Comparison of ENCODE assay signal across 9 cellular contexts in the genomic region with DNA sequence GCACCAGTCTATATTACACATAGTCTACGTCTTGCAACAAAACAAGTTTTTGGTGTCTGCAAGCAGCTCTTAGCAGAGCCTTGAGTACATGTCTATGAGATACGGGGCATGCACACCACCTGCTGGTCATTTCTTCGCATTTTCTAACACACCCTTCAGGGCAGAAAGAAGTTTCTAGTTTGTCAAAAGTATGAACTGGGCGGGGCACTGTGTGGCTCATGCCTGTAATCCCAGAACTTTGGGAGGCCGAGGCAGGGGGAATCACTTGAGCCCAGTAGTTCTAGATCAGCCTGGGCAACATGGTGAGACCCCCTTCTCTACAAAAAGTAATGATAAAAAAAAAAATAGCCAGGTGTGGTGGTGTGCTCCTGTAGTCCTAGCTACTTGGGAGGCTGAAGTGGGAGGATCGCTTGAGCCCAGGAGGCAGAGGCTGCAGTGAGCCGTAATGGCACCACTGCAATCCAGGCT.
DNase-seq lines count a peak whose midpoint lies in the region; ATAC-seq and TF ChIP-seq lines count a peak whose summit lies in the region.
"Had no signal": no experiment of that assay in that cellular context is flagged by ENCODE, and none has a peak within 500 bp of the region (broad histone marks: within the 10 kb centered on the region; RNA-seq: fewer than 3 reads in every experiment).

No MANE protein-coding gene starts in this region.

- no peak overlapping the region for H3K4me3 Mint-ChIP-seq in progenitor cell of endocrine pancreas (ENCODE audit: low read depth)
- H3K4me3 Mint-ChIP-seq: stimulated activated naive CD8-positive, alpha-beta T cell treated with anti-CD3 and anti-CD28 coated beads, Interleukin-15, Interleukin-2, amounts not matched to agents 100 ng/mL and 50 ng/mL, for 24 hours had no signal

- no peaks in the 10 kb centered on the region for H3K4me1 Mint-ChIP-seq in progenitor cell of endocrine pancreas (ENCODE audit: low read depth)

- intact Hi-C loops in Right ventricle myocardium superior (cut with DNase I) (loop anchor here (1.0 to 5.0 kb wide), 2 partner anchors 347 to 401 kb away; no protein-coding TSS in a partner anchor), aorta (cut with DNase I) (loop anchor here (2.0 to 10.0 kb wide), 4 partner anchors 346 to 403 kb away; no protein-coding TSS in a partner anchor)

- whole genome bisulfite sequencing in aorta, 2 donors = 27 to 29% methylated on average over 7 of the region's 7 CpGs

- H3K9me3 ChIP-seq in aorta (ENCODE audit: control insufficient read depth, low read length) = no peaks in the 10 kb centered on the region

- peaks cover 38% of the 10 kb centered on the region for H3K27me3 Mint-ChIP-seq in progenitor cell of endocrine pancreas

- DNase-seq in ELF-1 (ENCODE audit: low read depth, low spot score) (peak; percentile 61), HuH-7.5 (ENCODE audit: low spot score) (peak; percentile 60), Right ventricle myocardium superior (peak; percentile 73), progenitor cell of endocrine pancreas (ENCODE audit: low spot score, unreplicated experiment) (peak; percentile 22), aorta (peak; percentile 82 to 86)
- peak; percentile 62 to 69 for DNase-seq in activated naive CD4-positive, alpha-beta T cell treated with anti-CD3 and anti-CD28 coated beads, Interleukin-2, amount 50 U/mL, for 72 hours (ENCODE audit: low spot score in 2 of 2)

- H3K36me3 ChIP-seq in aorta (ENCODE audit: control insufficient read depth in 1 of 2, insufficient read depth in 2 of 2, low read length in 1 of 2) = no peaks in the 10 kb centered on the region

- H3K27me3 ChIP-seq in aorta (ENCODE audit: control insufficient read depth in 1 of 2, insufficient read depth in 2 of 2, low read length in 1 of 2) = no peaks in the 10 kb centered on the region

- no peak overlapping the region for H3K4me3 ChIP-seq in aorta (ENCODE audit: low read length in 2 of 2)

- peak; percentile 73 for TF ChIP-seq CTCF in progenitor cell of endocrine pancreas (IDR thresholded peaks at IDR 0.05; ENCODE audit: unreplicated experiment)

- no peaks in the 10 kb centered on the region for H3K36me3 Mint-ChIP-seq in activated naive CD4-positive, alpha-beta T cell treated with anti-CD3 and anti-CD28 coated beads, Interleukin-2, amount 50 U/mL, for 72 hours
- no peaks in the 10 kb centered on the region for H3K36me3 Mint-ChIP-seq in progenitor cell of endocrine pancreas (ENCODE audit: insufficient read depth)

- H3K4me1 ChIP-seq in aorta (ENCODE audit: control insufficient read depth in 1 of 2, insufficient read depth in 2 of 2, low read length in 2 of 2) = peaks cover 0 to 3% of the 10 kb centered on the region in 2 donors

- H3K27ac Mint-ChIP-seq in activated naive CD4-positive, alpha-beta T cell treated with anti-CD3 and anti-CD28 coated beads, Interleukin-2, amount 50 U/mL, for 72 hours = no peak overlapping the region
- no peak overlapping the region for H3K27ac Mint-ChIP-seq in progenitor cell of endocrine pancreas
- H3K27ac Mint-ChIP-seq: stimulated activated naive CD8-positive, alpha-beta T cell treated with anti-CD3 and anti-CD28 coated beads, Interleukin-15, Interleukin-2, amounts not matched to agents 100 ng/mL and 50 ng/mL, for 24 hours had no signal

- H3K9me3 Mint-ChIP-seq in activated naive CD4-positive, alpha-beta T cell treated with anti-CD3 and anti-CD28 coated beads, Interleukin-2, amount 50 U/mL, for 72 hours = no peaks in the 10 kb centered on the region
- no peaks in the 10 kb centered on the region for H3K9me3 Mint-ChIP-seq in progenitor cell of endocrine pancreas (ENCODE audit: low read depth)
- H3K9me3 Mint-ChIP-seq: stimulated activated naive CD8-positive, alpha-beta T cell treated with anti-CD3 and anti-CD28 coated beads, Interleukin-15, Interleukin-2, amounts not matched to agents 100 ng/mL and 50 ng/mL, for 24 hours had no signal

- no peak overlapping the region for H3K27ac ChIP-seq in aorta (ENCODE audit: low read depth in 1 of 2, low read length in 2 of 2)

- ATAC-seq in GM21528 (IDR thresholded peaks at IDR 0.05; ENCODE audit: low FRiP score, unreplicated experiment) (peak; percentile 85), SK-N-SH treated with all-trans-retinoic acid at 6 μM for 48 hours (peak; percentile 97), Right ventricle myocardium superior (ENCODE audit: poor library complexity) (peak; percentile 95), aorta (ENCODE audit: low FRiP score) (peak; percentile 87)
- peak; percentile 92 to 93 for ATAC-seq in activated naive CD4-positive, alpha-beta T cell treated with anti-CD3 and anti-CD28 coated beads, Interleukin-2, amount 50 U/mL, for 72 hours

TF ChIP-seq in SK-N-SH treated with all-trans-retinoic acid at 6 μM for 48 hours, 23 proteins besides CTCF, POLR2A, EP300 and RAD21:
- TF ChIP-seq ESRRG (CRISPR knock-in tag; IDR thresholded peaks at IDR 0.05) (no peak), CSDC2 (CRISPR knock-in tag; IDR thresholded peaks at IDR 0.05) (no peak), ZNF70 (CRISPR knock-in tag; IDR thresholded peaks at IDR 0.05) (no peak), OSR1 (CRISPR knock-in tag; IDR thresholded peaks at IDR 0.05) (no peak), ARNTL (CRISPR knock-in tag; IDR thresholded peaks at IDR 0.05; ENCODE audit: borderline replicate concordance, low read depth) (no peak), CSRNP3 (CRISPR knock-in tag; IDR thresholded peaks at IDR 0.05) (no peak), ZFP30 (CRISPR knock-in tag; IDR thresholded peaks at IDR 0.05) (no peak), TCF4 (CRISPR knock-in tag; IDR thresholded peaks at IDR 0.05; ENCODE audit: borderline replicate concordance) (no peak), RARB (CRISPR knock-in tag; IDR thresholded peaks at IDR 0.05) (no peak), SNAI2 (CRISPR knock-in tag; IDR thresholded peaks at IDR 0.05) (no peak), ZNF8 (CRISPR knock-in tag; IDR thresholded peaks at IDR 0.05) (no peak), BACH2 (CRISPR knock-in tag; IDR thresholded peaks at IDR 0.05; ENCODE audit: borderline replicate concordance) (no peak), ZNF565 (CRISPR knock-in tag; conservative IDR thresholded peaks at IDR 0.05; ENCODE audit: low read depth) (no peak)
- TF ChIP-seq, protein P1, sequence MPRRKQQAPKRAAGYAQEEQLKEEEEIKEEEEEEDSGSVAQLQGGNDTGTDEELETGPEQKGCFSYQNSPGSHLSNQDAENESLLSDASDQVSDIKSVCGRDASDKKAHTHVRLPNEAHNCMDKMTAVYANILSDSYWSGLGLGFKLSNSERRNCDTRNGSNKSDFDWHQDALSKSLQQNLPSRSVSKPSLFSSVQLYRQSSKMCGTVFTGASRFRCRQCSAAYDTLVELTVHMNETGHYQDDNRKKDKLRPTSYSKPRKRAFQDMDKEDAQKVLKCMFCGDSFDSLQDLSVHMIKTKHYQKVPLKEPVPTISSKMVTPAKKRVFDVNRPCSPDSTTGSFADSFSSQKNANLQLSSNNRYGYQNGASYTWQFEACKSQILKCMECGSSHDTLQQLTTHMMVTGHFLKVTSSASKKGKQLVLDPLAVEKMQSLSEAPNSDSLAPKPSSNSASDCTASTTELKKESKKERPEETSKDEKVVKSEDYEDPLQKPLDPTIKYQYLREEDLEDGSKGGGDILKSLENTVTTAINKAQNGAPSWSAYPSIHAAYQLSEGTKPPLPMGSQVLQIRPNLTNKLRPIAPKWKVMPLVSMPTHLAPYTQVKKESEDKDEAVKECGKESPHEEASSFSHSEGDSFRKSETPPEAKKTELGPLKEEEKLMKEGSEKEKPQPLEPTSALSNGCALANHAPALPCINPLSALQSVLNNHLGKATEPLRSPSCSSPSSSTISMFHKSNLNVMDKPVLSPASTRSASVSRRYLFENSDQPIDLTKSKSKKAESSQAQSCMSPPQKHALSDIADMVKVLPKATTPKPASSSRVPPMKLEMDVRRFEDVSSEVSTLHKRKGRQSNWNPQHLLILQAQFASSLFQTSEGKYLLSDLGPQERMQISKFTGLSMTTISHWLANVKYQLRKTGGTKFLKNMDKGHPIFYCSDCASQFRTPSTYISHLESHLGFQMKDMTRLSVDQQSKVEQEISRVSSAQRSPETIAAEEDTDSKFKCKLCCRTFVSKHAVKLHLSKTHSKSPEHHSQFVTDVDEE (CRISPR knock-in tag; IDR thresholded peaks at IDR 0.05) = no peak

Comparison
In these comparisons a context has a peak if more than half of its experiments do, and no peak if none do; other contexts are left out.
1. DNase-seq: peak in every context shown above with its lines; median percentile 84 in aorta; 73 in Right ventricle myocardium superior; 66 in activated naive CD4-positive, alpha-beta T cell treated with anti-CD3 and anti-CD28 coated beads, Interleukin-2, amount 50 U/mL, for 72 hours; 61 in ELF-1; 60 in HuH-7.5; 22 in progenitor cell of endocrine pancreas.